Comparison of ENCODE assay signal across 8 cellular contexts in genomic region chr17:28720247-28720996, GRCh38. TPM values are rescaled to one million over a fixed set of nuclear protein-coding genes. Genes with fewer than 3 reads are reported as not detected.
DNase-seq lines count a peak whose midpoint lies in the region; ATAC-seq and TF ChIP-seq lines count a peak whose summit lies in the region.

No MANE protein-coding gene starts in this region.

- WGBS in heart left ventricle, 4 donors: 4 to 6% (median 4%) methylated on average over 28 to 30 of the region's 30 CpGs

- peak overlapping the region; percentile 72 to 97 (median 85) for H3K4me3 ChIP-seq in heart left ventricle
- H3K4me3 ChIP-seq in foreskin fibroblast (ENCODE audit: low read depth in 1 of 2, low read length in 2 of 2): peak overlapping the region; percentile 83 to 100
- H3K4me3 ChIP-seq in skin epidermis: peak overlapping the region; percentile 62 to 83 (median 68)

- ATAC-seq in heart left ventricle (no peak), Right ventricle myocardium superior (ENCODE audit: poor library complexity) (no peak), HG03442 (IDR thresholded peaks at IDR 0.05; ENCODE audit: unreplicated experiment) (no peak)

- H3K36me3 Mint-ChIP-seq in activated CD4-positive, alpha-beta memory T cell treated with anti-CD3 and anti-CD28 coated beads, Interleukin-2, amount 10 ng/mL, durations not matched to agents 7 days and 5 days (ENCODE audit: low read depth): peaks cover 57% of the 10 kb centered on the region

- CTCF ChIA-PET in activated CD4-positive, alpha-beta memory T cell treated with anti-CD3 and anti-CD28 coated beads, Interleukin-2, amount 10 ng/mL, durations not matched to agents 7 days and 5 days (lab: Charles Lee): interaction anchor here (0.6 to 2.4 kb wide), 17 partner anchors 8 to 914 kb away, joined by 3 to 20 read pairs (median 6); partner anchors contain the start of genes ALDOC, BLTP2, NEK8 and PHF12

- H3K36me3 ChIP-seq in heart left ventricle: peaks cover 0 to 48% (median 42%) of the 10 kb centered on the region in 9 donors

- H3K9me3 ChIP-seq in heart left ventricle: no peaks in the 10 kb centered on the region

- peak overlapping the region; percentile 46 to 96 (median 88) for H3K27ac ChIP-seq in heart left ventricle
- peak overlapping the region; percentile 51 to 96 (median 90) for H3K27ac ChIP-seq in skin epidermis

- no peak for TF ChIP-seq CTCF in heart left ventricle (IDR thresholded peaks at IDR 0.05)
- no peak for TF ChIP-seq CTCF in foreskin fibroblast (IDR thresholded peaks at IDR 0.05; ENCODE audit: low read depth, low read length)

- H3K4me1 ChIP-seq in heart left ventricle: peaks cover 0 to 69% (median 43%) of the 10 kb centered on the region in 12 donors

- H3K9me3 Mint-ChIP-seq in activated CD4-positive, alpha-beta memory T cell treated with anti-CD3 and anti-CD28 coated beads, Interleukin-2, amount 10 ng/mL, durations not matched to agents 7 days and 5 days: no peaks in the 10 kb centered on the region

- peaks cover 17% of the 10 kb centered on the region for H3K27me3 Mint-ChIP-seq in activated CD4-positive, alpha-beta memory T cell treated with anti-CD3 and anti-CD28 coated beads, Interleukin-2, amount 10 ng/mL, durations not matched to agents 7 days and 5 days

- DNase-seq in heart left ventricle (no peak), Right ventricle myocardium superior (no peak), foreskin fibroblast (no peak), head of caudate nucleus (no peak), occipital lobe (lab: John Stamatoyannopoulos, UW) (no peak)
- peak; percentile 51 for DNase-seq in activated CD4-positive, alpha-beta memory T cell treated with anti-CD3 and anti-CD28 coated beads, Interleukin-2, amount 10 ng/mL, durations not matched to agents 7 days and 5 days

- peaks cover 0 to 18% (median 0%) of the 10 kb centered on the region in 9 donors for H3K27me3 ChIP-seq in heart left ventricle

- POLR2A ChIA-PET in activated CD4-positive, alpha-beta memory T cell treated with anti-CD3 and anti-CD28 coated beads, Interleukin-2, amount 10 ng/mL, durations not matched to agents 7 days and 5 days (lab: Charles Lee): interaction anchor here (0.8 to 15.7 kb wide), 23 partner anchors 8 to 897 kb away, joined by 3 to 426 read pairs (median 4); partner anchors contain the start of genes BLTP2, FAM222B, FLOT2 and NEK8

- peaks cover 63% of the 10 kb centered on the region for H3K4me1 Mint-ChIP-seq in activated CD4-positive, alpha-beta memory T cell treated with anti-CD3 and anti-CD28 coated beads, Interleukin-2, amount 10 ng/mL, durations not matched to agents 7 days and 5 days

- H3K4me3 Mint-ChIP-seq in activated CD4-positive, alpha-beta memory T cell treated with anti-CD3 and anti-CD28 coated beads, Interleukin-2, amount 10 ng/mL, durations not matched to agents 7 days and 5 days: peak overlapping the region; percentile 97

- TF ChIP-seq POLR2A in heart left ventricle (IDR thresholded peaks at IDR 0.05): no peak

- intact Hi-C loops in heart left ventricle (cut with DNase I) (loop anchor here in 3 of 10 donors (5.0 to 10.0 kb wide), 4 partner anchors 42 to 574 kb away; partner anchors contain the start of gene NUFIP2 (in 1 of the 3)), Right ventricle myocardium superior (cut with DNase I) (loop anchor here (10.0 kb wide), 1 partner anchor 384 kb away; no protein-coding TSS in a partner anchor), head of caudate nucleus (cut with DNase I) (loop anchor here (10.0 kb wide), 1 partner anchor 184 kb away; the partner anchor contains the start of gene DHRS13)

- H3K27ac Mint-ChIP-seq in activated CD4-positive, alpha-beta memory T cell treated with anti-CD3 and anti-CD28 coated beads, Interleukin-2, amount 10 ng/mL, durations not matched to agents 7 days and 5 days: peak overlapping the region; percentile 97

RNA-seq across cellular contexts. Expression of gene RPL23A, which starts 0.6 kb away (rescaled TPM):
- total RNA-seq in heart left ventricle (1,000 to 10,000 TPM in 1 of 9 donors, 100 to 1,000 TPM in 8; 255 to 1,006 (median 869) TPM), Right ventricle myocardium superior (858 TPM), occipital lobe (414 TPM)
- 1,000 to 10,000 TPM in 1 of 2 donors, 100 to 1,000 TPM in 1; 458 to 1,439 TPM for polyA plus RNA-seq in heart left ventricle
- 1,000 to 10,000 TPM; 1,962 to 2,028 TPM for total RNA-seq in activated CD4-positive, alpha-beta memory T cell treated with anti-CD3 and anti-CD28 coated beads, Interleukin-2, amount 10 ng/mL, durations not matched to agents 7 days and 5 days

RNA-seq across cellular contexts. Expression of gene RAB34, which starts 2.8 kb away (rescaled TPM):
- total RNA-seq in heart left ventricle (10 to 100 TPM; 11.5 to 31.7 (median 14.9) TPM), Right ventricle myocardium superior (14.5 TPM), occipital lobe (10.6 TPM)
- polyA plus RNA-seq in heart left ventricle: 10 to 100 TPM; 17.7 to 25.1 TPM
- 1 to 10 TPM; 6.5 to 7.4 TPM for total RNA-seq in activated CD4-positive, alpha-beta memory T cell treated with anti-CD3 and anti-CD28 coated beads, Interleukin-2, amount 10 ng/mL, durations not matched to agents 7 days and 5 days

RNA-seq across cellular contexts. Expression of gene TLCD1, which starts 5.6 kb away (rescaled TPM):
- total RNA-seq in heart left ventricle (1 to 10 TPM in 7 of 9 donors, under 1 TPM in 2; 0.52 to 4.8 (median 1.7) TPM), Right ventricle myocardium superior (1.9 TPM), occipital lobe (not detected)
- polyA plus RNA-seq in heart left ventricle: 10 to 100 TPM in 1 of 2 donors, 1 to 10 TPM in 1; 2.5 to 11.7 TPM
- total RNA-seq in activated CD4-positive, alpha-beta memory T cell treated with anti-CD3 and anti-CD28 coated beads, Interleukin-2, amount 10 ng/mL, durations not matched to agents 7 days and 5 days: 1 to 10 TPM; 1.4 to 2.3 TPM

RNA-seq across cellular contexts. Expression of gene NEK8, which starts 8.2 kb away (rescaled TPM):
- total RNA-seq in heart left ventricle (1 to 10 TPM in 5 of 9 donors, under 1 TPM in 4; 0.28 to 2.8 (median 1.2) TPM), Right ventricle myocardium superior (0.30 TPM), occipital lobe (0.62 TPM)
- 1 to 10 TPM; 1.0 to 1.1 TPM for polyA plus RNA-seq in heart left ventricle
- 1 to 10 TPM; 2.5 to 3.5 TPM for total RNA-seq in activated CD4-positive, alpha-beta memory T cell treated with anti-CD3 and anti-CD28 coated beads, Interleukin-2, amount 10 ng/mL, durations not matched to agents 7 days and 5 days

RNA-seq across cellular contexts. Expression of gene PROCA1, which starts 8.7 kb away (rescaled TPM):
- total RNA-seq in heart left ventricle (1 to 10 TPM in 6 of 9 donors, under 1 TPM in 3; 0.65 to 2.3 (median 1.0) TPM), Right ventricle myocardium superior (1.3 TPM), occipital lobe (3.3 TPM)
- 1 to 10 TPM in 1 of 2 donors, under 1 TPM in 1; 0.64 to 2.6 TPM for polyA plus RNA-seq in heart left ventricle
- total RNA-seq in activated CD4-positive, alpha-beta memory T cell treated with anti-CD3 and anti-CD28 coated beads, Interleukin-2, amount 10 ng/mL, durations not matched to agents 7 days and 5 days: 1 to 10 TPM; 6.2 to 7.4 TPM
